Comparison of ENCODE assay signal across 12 cellular contexts in genomic region chr6:122744247-122744646, GRCh38. TPM values are rescaled to one million over a fixed set of nuclear protein-coding genes. Genes with fewer than 3 reads are reported as not detected.
A peak's percentile ranks its signal among the peaks of the same experiment; 100 is the strongest.
DNase-seq lines count a peak whose midpoint lies in the region; ATAC-seq and TF ChIP-seq lines count a peak whose summit lies in the region.
"Not testable (repeated sequence)": the region's sequence is repeated elsewhere in the genome, so short reads cannot be mapped to it uniquely, and the experiment has no call there.
"Had no signal": no experiment of that assay in that cellular context is flagged by ENCODE, and none has a peak within 500 bp of the region (broad histone marks: within the 10 kb centered on the region; RNA-seq: fewer than 3 reads in every experiment).

No MANE protein-coding gene starts in this region.

- POLR2A ChIA-PET in activated CD8-positive, alpha-beta T cell treated with anti-CD3 and anti-CD28 coated beads for 36 hours (lab: Charles Lee), result not testable (repeated sequence)

- not testable (repeated sequence) for H3K27me3 Mint-ChIP-seq in activated CD8-positive, alpha-beta T cell treated with anti-CD3 and anti-CD28 coated beads for 36 hours

- not testable (repeated sequence) for H3K4me3 ChIP-seq in epithelial cell of esophagus (ENCODE audit: low read length)

- intact Hi-C loops in activated CD8-positive, alpha-beta T cell treated with anti-CD3 and anti-CD28 coated beads for 36 hours (cut with micrococcal nuclease); left colon (cut with DNase I, micrococcal nuclease): not testable (repeated sequence)

- not testable (repeated sequence) for ATAC-seq in activated CD8-positive, alpha-beta T cell treated with anti-CD3 and anti-CD28 coated beads for 36 hours
- ATAC-seq in left colon, result peak; percentile 44

- not testable (repeated sequence) for H3K4me1 Mint-ChIP-seq in activated CD8-positive, alpha-beta T cell treated with anti-CD3 and anti-CD28 coated beads for 36 hours (ENCODE audit: low read depth)

- H3K4me3 Mint-ChIP-seq in activated CD8-positive, alpha-beta T cell treated with anti-CD3 and anti-CD28 coated beads for 36 hours, result not testable (repeated sequence)

- DNase-seq in AG20443 (ENCODE audit: low spot score) (peak; percentile 14), LHCN-M2 (ENCODE audit: low read depth) (peak; percentile 15), NCI-H446 treated with DMSO at 0.1 percent for 48 hours (lab: John Stamatoyannopoulos, UW) (peak; percentile 14), epithelial cell of esophagus (ENCODE audit: low read depth) (peak; percentile 20), renal cortical epithelial cell (ENCODE audit: low read depth) (peak; percentile 7)
- DNase-seq in activated CD8-positive, alpha-beta T cell treated with anti-CD3 and anti-CD28 coated beads for 36 hours; left colon: not testable (repeated sequence)

- H3K27ac Mint-ChIP-seq in activated CD8-positive, alpha-beta T cell treated with anti-CD3 and anti-CD28 coated beads for 36 hours, result not testable (repeated sequence)

- not testable (repeated sequence) for H3K36me3 Mint-ChIP-seq in activated CD8-positive, alpha-beta T cell treated with anti-CD3 and anti-CD28 coated beads for 36 hours (ENCODE audit: low read depth)

- TF ChIP-seq CTCF in GM12872 (IDR thresholded peaks at IDR 0.05; ENCODE audit: insufficient read depth, low read depth, low read length) (0 out of 3 replicates have a peak, but pooled peaks have one; percentile 31), epithelial cell of esophagus (IDR thresholded peaks at IDR 0.05; ENCODE audit: insufficient read depth, low read depth, low read length, missing control alignments) (peak; percentile 47)
- peak; percentile 24 for TF ChIP-seq CTCF in activated CD8-positive, alpha-beta T cell treated with anti-CD3 and anti-CD28 coated beads for 36 hours (IDR thresholded peaks at IDR 0.05)

- not testable (repeated sequence) for H3K9me3 Mint-ChIP-seq in activated CD8-positive, alpha-beta T cell treated with anti-CD3 and anti-CD28 coated beads for 36 hours

- CTCF ChIA-PET in activated CD8-positive, alpha-beta T cell treated with anti-CD3 and anti-CD28 coated beads for 36 hours (lab: Charles Lee), result interaction anchor here (0.7 to 2.9 kb wide), 2 partner anchors 68 to 95 kb away, joined by 3 to 19 read pairs; no protein-coding TSS in a partner anchor

RNA-seq across cellular contexts. Expression of gene FABP7, which starts 35.3 kb away (rescaled TPM):
- total RNA-seq in LHCN-M2 (2014; rRNA removed), result not detected in 2 replicates
- polyA plus RNA-seq in LHCN-M2 (2012), result not detected
- total RNA-seq in activated CD8-positive, alpha-beta T cell treated with anti-CD3 and anti-CD28 coated beads for 36 hours, result not detected
- not detected for total RNA-seq in left colon
- total RNA-seq in renal cortical epithelial cell, result not detected in 2 replicates
- total RNA-seq: activated CD4-positive, alpha-beta T cell treated with anti-CD3 and anti-CD28 coated beads, Interleukin-2, amount 10 ng/mL, durations not matched to agents 7 days and 5 days; esophagus muscularis mucosa; prostate gland; Right ventricle myocardium superior had no signal

RNA-seq across cellular contexts. Expression of gene SMPDL3A, which starts 44.8 kb away (rescaled TPM):
- total RNA-seq in LHCN-M2 (2014; rRNA removed) (10.0 and 13.4 TPM in 2 replicates), left colon (100 to 1,000 TPM; 129 to 186 TPM), renal cortical epithelial cell (8.4 and 9.6 TPM in 2 replicates)
- polyA plus RNA-seq in LHCN-M2 (2012), result 3.4 TPM
- total RNA-seq in activated CD8-positive, alpha-beta T cell treated with anti-CD3 and anti-CD28 coated beads for 36 hours, result under 1 TPM in 1 of 2 experiments, not detected in 1; 0.14 TPM
